ENCODE assay signal across 12 cellular contexts in the genomic region with DNA sequence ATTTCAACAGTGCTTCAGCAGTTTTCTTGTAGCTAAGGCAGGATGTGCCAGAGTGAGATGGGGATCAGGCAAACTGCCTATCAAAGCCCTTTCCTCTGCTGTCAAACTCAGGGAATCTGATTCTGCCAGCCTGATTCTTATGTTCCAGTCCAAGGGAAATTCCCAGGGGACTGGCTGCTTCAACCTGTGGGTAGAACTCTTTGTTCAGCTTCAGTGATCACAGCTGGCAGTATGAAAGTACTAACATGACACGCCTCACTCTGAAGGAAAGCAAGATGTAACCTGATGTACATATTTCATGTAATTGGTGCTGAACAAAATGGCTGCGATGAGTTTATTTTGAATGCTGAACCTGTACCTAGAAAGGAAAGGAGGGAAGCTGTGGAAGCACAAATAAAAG. TPM values are rescaled to one million over a fixed set of nuclear protein-coding genes. Genes with fewer than 3 reads are reported as not detected.
DNase-seq lines count a peak whose midpoint lies in the region; ATAC-seq and TF ChIP-seq lines count a peak whose summit lies in the region.
"Had no signal": no experiment of that assay in that cellular context is flagged by ENCODE, and none has a peak within 500 bp of the region (broad histone marks: within the 10 kb centered on the region; RNA-seq: fewer than 3 reads in every experiment).

No MANE protein-coding gene starts in this region.

- H3K36me3 ChIP-seq in neuronal stem cell (replicated peaks in 1 of 2; ENCODE audit: control insufficient read depth in 2 of 2, insufficient read depth in 2 of 2, low read length in 2 of 2) (no peaks in the 10 kb centered on the region), stomach (no peaks in the 10 kb centered on the region), psoas muscle (ENCODE audit: insufficient read depth in 1 of 2, low read depth in 1 of 2) (no peaks in the 10 kb centered on the region)
- H3K36me3 ChIP-seq: vagina had no signal

- no peak overlapping the region for H2BK12ac ChIP-seq in neuronal stem cell (ENCODE audit: low read length)

- no peak overlapping the region for H4K8ac ChIP-seq in neuronal stem cell (ENCODE audit: low read depth, low read length)

- H3K27ac Mint-ChIP-seq in glutamatergic neuron (ENCODE audit: unreplicated experiment): no peak overlapping the region
- H3K27ac Mint-ChIP-seq in natural killer cell: no peak overlapping the region
- H3K27ac Mint-ChIP-seq: naive thymus-derived CD4-positive, alpha-beta T cell had no signal

- H3K4me1 ChIP-seq in neuronal stem cell (ENCODE audit: control insufficient read depth in 2 of 2, insufficient read depth in 1 of 2, low read depth in 1 of 2, low read length in 2 of 2): no peaks in the 10 kb centered on the region
- no peaks in the 10 kb centered on the region for H3K4me1 ChIP-seq in stomach
- no peaks in the 10 kb centered on the region for H3K4me1 ChIP-seq in psoas muscle
- H3K4me1 ChIP-seq: vagina had no signal

- H2BK120ac ChIP-seq in neuronal stem cell (ENCODE audit: low read depth, low read length): no peak overlapping the region

- no CpG with 5 or more reads among the region's 2 CpGs for WGBS in neuronal stem cell (ENCODE audit: extremely low coverage in 2 of 2, insufficient read length in 2 of 2, insufficient replicate concordance in 1 of 2), 2 donors
- 75 to 88% (median 78%) methylated on average over 2 of the region's 2 CpGs for WGBS in stomach, 5 donors
- WGBS in psoas muscle, 3 donors: 83 to 90% (median 89%) methylated on average over 2 of the region's 2 CpGs

- H4K91ac ChIP-seq in neuronal stem cell (ENCODE audit: low read depth, low read length, poor library complexity): no peak overlapping the region

- DNase-seq in NCI-H2107 (lab: John Stamatoyannopoulos, UW) (peak; percentile 95), glutamatergic neuron (peak; percentile 18), neuronal stem cell (ENCODE audit: low spot score) (no peak), natural killer cell (no peak), stomach (no peak), psoas muscle (no peak)
- DNase-seq: activated naive CD4-positive, alpha-beta T cell treated with Interleukin-2 at 50 U/mL for 16 hours; naive thymus-derived CD4-positive, alpha-beta T cell; stimulated activated CD4-positive, alpha-beta T cell treated with anti-CD3 and anti-CD28 coated beads, Interleukin-4, amount 100 ng/mL, for 4 hours had no signal

- H3K27me3 ChIP-seq in neuronal stem cell (ENCODE audit: control insufficient read depth in 3 of 3, insufficient read depth in 3 of 3, low read depth in 1 of 3, low read length in 3 of 3): no peaks in the 10 kb centered on the region
- no peaks in the 10 kb centered on the region for H3K27me3 ChIP-seq in stomach
- no peaks in the 10 kb centered on the region for H3K27me3 ChIP-seq in psoas muscle (ENCODE audit: insufficient read depth in 3 of 3, low read length in 2 of 3)
- H3K27me3 ChIP-seq: vagina had no signal

- H3K9me3 ChIP-seq in neuronal stem cell (replicated peaks in 1 of 2; ENCODE audit: control insufficient read depth in 2 of 2, insufficient read depth in 1 of 2, low read depth in 1 of 2, low read length in 2 of 2) (peaks cover 5% of the 10 kb centered on the region in 2 donors), stomach (peaks cover 0 to 6% (median under 1%) of the 10 kb centered on the region in 4 donors), psoas muscle (no peaks in the 10 kb centered on the region)
- H3K9me3 ChIP-seq: vagina had no signal

- peaks cover 4% of the 10 kb centered on the region for H3K9me3 Mint-ChIP-seq in glutamatergic neuron (ENCODE audit: unreplicated experiment)
- H3K9me3 Mint-ChIP-seq in natural killer cell: no peaks in the 10 kb centered on the region

- H3K4ac ChIP-seq in neuronal stem cell (ENCODE audit: low read length): no peak overlapping the region

- no peak overlapping the region for H3K18ac ChIP-seq in neuronal stem cell (ENCODE audit: low read length)

- no peak overlapping the region for H3K4me2 ChIP-seq in neuronal stem cell (ENCODE audit: insufficient read depth, low read length, poor library complexity, severe bottlenecking)

- H3K14ac ChIP-seq in neuronal stem cell (ENCODE audit: low read length): no peak overlapping the region

- ATAC-seq in GM18508 (IDR thresholded peaks at IDR 0.05; ENCODE audit: insufficient read depth, unreplicated experiment) (peak; percentile 62), HG02870 (IDR thresholded peaks at IDR 0.05; ENCODE audit: unreplicated experiment) (peak; percentile 65), natural killer cell (no peak), psoas muscle (no peak)
- ATAC-seq: naive thymus-derived CD4-positive, alpha-beta T cell had no signal

- H3K9ac ChIP-seq in neuronal stem cell (ENCODE audit: low read depth, low read length, poor library complexity): no peak overlapping the region

- H3K4me3 ChIP-seq in neuronal stem cell (ENCODE audit: low read length in 2 of 2) (no peak overlapping the region), stomach (no peak overlapping the region), psoas muscle (no peak overlapping the region)
- H3K4me3 ChIP-seq: vagina had no signal

- H2BK15ac ChIP-seq in neuronal stem cell (ENCODE audit: low read length): no peak overlapping the region

- TF ChIP-seq EP300 in stomach (IDR thresholded peaks at IDR 0.05): no peak

- intact Hi-C loops in natural killer cell (cut with micrococcal nuclease): no loop called here
- intact Hi-C loops in stomach (cut with DNase I; ENCODE audit: low total_unique reads): no loop called here
- intact Hi-C loops in psoas muscle (cut with DNase I): no loop called here

- H3K27ac ChIP-seq in neuronal stem cell (replicated peaks; ENCODE audit: low read length): no peak overlapping the region
- no peak overlapping the region for H3K27ac ChIP-seq in stomach
- no peak overlapping the region for H3K27ac ChIP-seq in psoas muscle
- H3K27ac ChIP-seq: vagina had no signal

- H3K36me3 Mint-ChIP-seq in glutamatergic neuron (ENCODE audit: unreplicated experiment) (no peaks in the 10 kb centered on the region), natural killer cell (no peaks in the 10 kb centered on the region)
- H3K36me3 Mint-ChIP-seq: naive thymus-derived CD4-positive, alpha-beta T cell had no signal

- H2BK5ac ChIP-seq in neuronal stem cell (ENCODE audit: low read length): no peak overlapping the region

- no peaks in the 10 kb centered on the region for H3K79me1 ChIP-seq in neuronal stem cell (ENCODE audit: low read depth, low read length)

- H2AK5ac ChIP-seq in neuronal stem cell (ENCODE audit: low read depth, low read length): no peak overlapping the region

- TF ChIP-seq CTCF in glutamatergic neuron (IDR thresholded peaks at IDR 0.05; ENCODE audit: partially characterized antibody, unreplicated experiment): no peak
- TF ChIP-seq CTCF in natural killer cell (IDR thresholded peaks at IDR 0.05): no peak
- TF ChIP-seq CTCF in stomach (IDR thresholded peaks at IDR 0.05): no peak
- TF ChIP-seq CTCF in psoas muscle (IDR thresholded peaks at IDR 0.05): no peak

- no peak overlapping the region for H2AFZ ChIP-seq in neuronal stem cell (ENCODE audit: low read length)

- H3K4me1 Mint-ChIP-seq in glutamatergic neuron (ENCODE audit: low read depth, unreplicated experiment) (peaks cover 3% of the 10 kb centered on the region), natural killer cell (no peaks in the 10 kb centered on the region)
- H3K4me1 Mint-ChIP-seq: naive thymus-derived CD4-positive, alpha-beta T cell had no signal

- TF ChIP-seq POLR2A in stomach (IDR thresholded peaks at IDR 0.05): no peak

- H3K4me3 Mint-ChIP-seq in glutamatergic neuron (ENCODE audit: unreplicated experiment) (no peak overlapping the region), natural killer cell (no peak overlapping the region)
- H3K4me3 Mint-ChIP-seq: naive thymus-derived CD4-positive, alpha-beta T cell had no signal

- no peak overlapping the region for H3K23ac ChIP-seq in neuronal stem cell (ENCODE audit: low read depth, low read length, poor library complexity)

- H3K27me3 Mint-ChIP-seq in glutamatergic neuron (ENCODE audit: unreplicated experiment): no peaks in the 10 kb centered on the region
- peaks cover 21 to 48% of the 10 kb centered on the region in 2 donors for H3K27me3 Mint-ChIP-seq in natural killer cell (ENCODE audit: low read depth in 2 of 2)

RNA-seq across cellular contexts. Expression of a gene that starts 40.1 kb away (rescaled TPM):
- total RNA-seq in glutamatergic neuron (ENCODE audit: unreplicated experiment): not detected
- polyA plus RNA-seq in neuronal stem cell (2013, experiment 1 of 2): not detected
- polyA plus RNA-seq in neuronal stem cell (2013, experiment 2 of 2): not detected
- not detected for total RNA-seq in natural killer cell
- total RNA-seq in stomach: 1 to 10 TPM in 2 of 5 donors, not detected in 3; 1.7 to 1.8 TPM
- polyA plus RNA-seq in stomach: under 1 TPM; 0.28 to 0.92 (median 0.37) TPM
- not detected for total RNA-seq in psoas muscle
- under 1 TPM in 2 of 3 donors, not detected in 1; 0.01 to 0.39 TPM for polyA plus RNA-seq in psoas muscle
- total RNA-seq: naive thymus-derived CD4-positive, alpha-beta T cell had no signal
- polyA plus RNA-seq: naive thymus-derived CD4-positive, alpha-beta T cell had no signal

Comparison
In these comparisons a context has a peak if more than half of its experiments do, and no peak if none do; other contexts are left out.
1. ATAC-seq: peak in GM18508 (single experiment) and HG02870 (single experiment); none in natural killer cell (0 of 3) and psoas muscle (0 of 4).
2. DNase-seq: peak in NCI-H2107 (single experiment) and glutamatergic neuron (single experiment); none in neuronal stem cell (single experiment), natural killer cell (single experiment), stomach (single experiment) and psoas muscle (0 of 2).